Comparison of ENCODE assay signal across 8 cellular contexts in genomic region chr22:39152511-39153219, GRCh38. TPM values are rescaled to one million over a fixed set of nuclear protein-coding genes. Genes with fewer than 3 reads are reported as not detected.
DNase-seq lines count a peak whose midpoint lies in the region; ATAC-seq and TF ChIP-seq lines count a peak whose summit lies in the region.

TSS of gene CBX7 (minus strand) at chr22:39152680. CDS start at chr22:39152444, 236 bp downstream.

- H3K27ac ChIP-seq in dorsolateral prefrontal cortex (peak within 1 kb of the TSS; percentile 92 to 100 (median 99)), lower lobe of right lung (peak within 1 kb of the TSS; percentile 93)

- H3K36me3 ChIP-seq in lower lobe of right lung = peaks cover 14% of the 10 kb centered on the region

- H3K36me3 Mint-ChIP-seq in activated CD4-positive, alpha-beta memory T cell treated with anti-CD3 and anti-CD28 coated beads, Interleukin-2, amount 10 ng/mL, durations not matched to agents 7 days and 5 days (ENCODE audit: low read depth) = peaks cover 8% of the 10 kb centered on the region

- peaks cover 43% of the 10 kb centered on the region for H3K4me1 ChIP-seq in lower lobe of right lung

- H3K9me3 Mint-ChIP-seq in activated CD4-positive, alpha-beta memory T cell treated with anti-CD3 and anti-CD28 coated beads, Interleukin-2, amount 10 ng/mL, durations not matched to agents 7 days and 5 days = no peaks in the 10 kb centered on the region

- no peaks in the 10 kb centered on the region for H3K9me3 ChIP-seq in lower lobe of right lung

- H3K27me3 Mint-ChIP-seq in activated CD4-positive, alpha-beta memory T cell treated with anti-CD3 and anti-CD28 coated beads, Interleukin-2, amount 10 ng/mL, durations not matched to agents 7 days and 5 days = peaks cover 30% of the 10 kb centered on the region

- H3K4me3 ChIP-seq in dorsolateral prefrontal cortex = peak within 1 kb of the TSS; percentile 71 to 99 (median 96)
- peak within 1 kb of the TSS; percentile 96 for H3K4me3 ChIP-seq in lower lobe of right lung

- H3K27ac Mint-ChIP-seq in activated CD4-positive, alpha-beta memory T cell treated with anti-CD3 and anti-CD28 coated beads, Interleukin-2, amount 10 ng/mL, durations not matched to agents 7 days and 5 days = peak within 1 kb of the TSS; percentile 58

- DNase-seq in AML-193 (lab: John Stamatoyannopoulos, UW) = peak; percentile 84 to 85
- DNase-seq in NCI-H748 treated with DMSO at 0.1 percent for 48 hours (lab: John Stamatoyannopoulos, UW) = peak; percentile 56
- DNase-seq in activated CD4-positive, alpha-beta memory T cell treated with anti-CD3 and anti-CD28 coated beads, Interleukin-2, amount 10 ng/mL, durations not matched to agents 7 days and 5 days = peak; percentile 97
- peak; percentile 92 to 96 (median 94) for DNase-seq in dorsolateral prefrontal cortex
- peak; percentile 97 for DNase-seq in lower lobe of right lung
- peak; percentile 79 to 85 (median 83) for DNase-seq in stimulated activated CD4-positive, alpha-beta T cell treated with anti-CD3 and anti-CD28 coated beads, TNF-alpha, amount 100 ng/mL, for 4 hours (ENCODE audit: low read depth in 3 of 3)

- TF ChIP-seq CTCF in dorsolateral prefrontal cortex (IDR thresholded peaks at IDR 0.05 in 54 of 56, conservative IDR thresholded peaks at IDR 0.05 in 2 of 56; ENCODE audit: low read depth in 1 of 56, partially characterized antibody in 56 of 56) = peak in 17 of 56 donors; percentile 7 to 43 (median 21)
- no peak for TF ChIP-seq CTCF in lower lobe of right lung (IDR thresholded peaks at IDR 0.05)

- CTCF ChIA-PET in activated CD4-positive, alpha-beta memory T cell treated with anti-CD3 and anti-CD28 coated beads, Interleukin-2, amount 10 ng/mL, durations not matched to agents 7 days and 5 days (lab: Charles Lee) = interaction anchor here (0.6 to 2.5 kb wide), 4 partner anchors 150 to 384 kb away, joined by 3 to 11 read pairs (median 5); no protein-coding TSS in a partner anchor

- peak within 1 kb of the TSS; percentile 78 for H3K4me3 Mint-ChIP-seq in activated CD4-positive, alpha-beta memory T cell treated with anti-CD3 and anti-CD28 coated beads, Interleukin-2, amount 10 ng/mL, durations not matched to agents 7 days and 5 days

- intact Hi-C loops in dorsolateral prefrontal cortex (cut with DNase I) = loop anchor here (1.0 to 10.0 kb wide), 5 partner anchors 92 to 892 kb away; partner anchors contain the start of genes CBX6 (in 2 of the 2), PDGFB (in 1 of the 2) and RPL3 (in 1 of the 2)
- intact Hi-C loops in lower lobe of right lung (cut with DNase I) = no loop called here

- POLR2A ChIA-PET in activated CD4-positive, alpha-beta memory T cell treated with anti-CD3 and anti-CD28 coated beads, Interleukin-2, amount 10 ng/mL, durations not matched to agents 7 days and 5 days (lab: Charles Lee) = interaction anchor here (1.0 to 6.3 kb wide), 6 partner anchors 9 to 367 kb away, joined by 3 to 61 read pairs (median 4); partner anchors contain the start of genes ATF4, RPL3 and TAB1

- peaks cover 46% of the 10 kb centered on the region for H3K4me1 Mint-ChIP-seq in activated CD4-positive, alpha-beta memory T cell treated with anti-CD3 and anti-CD28 coated beads, Interleukin-2, amount 10 ng/mL, durations not matched to agents 7 days and 5 days

- no peaks in the 10 kb centered on the region for H3K27me3 ChIP-seq in dorsolateral prefrontal cortex
- H3K27me3 ChIP-seq in lower lobe of right lung (ENCODE audit: low read depth) = no peaks in the 10 kb centered on the region

- peak; percentile 77 for ATAC-seq in GM19025 (IDR thresholded peaks at IDR 0.05; ENCODE audit: low read depth, unreplicated experiment)
- ATAC-seq in HG03342 (IDR thresholded peaks at IDR 0.05; ENCODE audit: unreplicated experiment) = peak; percentile 71
- ATAC-seq in lower lobe of right lung = peak; percentile 96 to 97

RNA-seq across cellular contexts. Expression of gene CBX7, which starts in this region (rescaled TPM):
- total RNA-seq in activated CD4-positive, alpha-beta memory T cell treated with anti-CD3 and anti-CD28 coated beads, Interleukin-2, amount 10 ng/mL, durations not matched to agents 7 days and 5 days = 10 to 100 TPM; 24.9 to 25.0 TPM
- total RNA-seq in dorsolateral prefrontal cortex (100 to 1,000 TPM; 112 to 229 (median 170) TPM), lower lobe of right lung (51.1 TPM)

Comparison
In these comparisons a context has a peak if more than half of its experiments do, and no peak if none do; other contexts are left out.
1. Peak in every context shown above with its lines: DNase-seq, ATAC-seq, H3K4me3 ChIP-seq and H3K27ac ChIP-seq.